Comparison of ENCODE assay signal across 1 cellular context in the genomic region with DNA sequence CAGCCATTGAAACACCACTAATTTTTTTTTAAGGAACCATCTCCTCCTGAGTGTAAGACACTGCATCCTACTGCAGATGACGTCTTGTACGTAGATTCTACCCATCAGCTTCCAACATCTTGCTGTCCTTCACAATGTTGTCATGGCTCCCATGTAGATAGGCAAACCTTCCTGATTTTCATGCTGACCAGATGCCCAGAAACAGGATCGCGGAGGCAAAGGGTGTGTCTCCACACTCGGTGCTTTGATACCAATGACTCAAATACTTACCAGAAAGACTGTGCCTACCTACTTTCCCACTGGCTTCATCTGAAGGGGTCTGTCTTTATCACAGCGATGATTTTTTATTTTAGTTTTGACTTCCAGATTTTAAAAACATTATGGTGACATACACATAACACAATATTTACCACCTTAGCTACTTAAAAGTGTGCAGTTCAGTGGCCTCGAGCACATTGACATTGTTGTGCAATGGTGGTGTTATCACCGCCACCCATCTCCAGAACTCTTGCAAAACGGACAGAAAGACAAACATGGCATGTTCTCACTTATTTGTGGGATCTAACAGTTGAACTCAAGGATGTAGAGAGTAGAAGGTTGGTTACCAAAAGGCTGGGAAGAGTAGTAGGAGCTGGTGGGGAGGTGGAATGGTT.
A peak's percentile ranks its signal among the peaks of the same experiment; 100 is the strongest.
TF ChIP-seq lines count a peak whose summit lies in the region.

No MANE protein-coding gene starts in this region.

TF ChIP-seq in HepG2, 621 proteins besides CTCF, POLR2A, EP300 and RAD21 (continued from another document and continues in another):
- no peak for TF ChIP-seq ARHGAP35 (CRISPR knock-in tag; IDR thresholded peaks at IDR 0.05; ENCODE audit: borderline replicate concordance)
- TF ChIP-seq, protein P1, sequence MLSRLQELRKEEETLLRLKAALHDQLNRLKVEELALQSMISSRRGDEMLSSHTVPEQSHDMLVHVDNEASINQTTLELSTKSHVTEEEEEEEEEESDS (CRISPR knock-in tag; IDR thresholded peaks at IDR 0.05; ENCODE audit: borderline replicate concordance) = peak; percentile 22; the same call in 1 of the 2 replicates
- TF ChIP-seq, protein P2, sequence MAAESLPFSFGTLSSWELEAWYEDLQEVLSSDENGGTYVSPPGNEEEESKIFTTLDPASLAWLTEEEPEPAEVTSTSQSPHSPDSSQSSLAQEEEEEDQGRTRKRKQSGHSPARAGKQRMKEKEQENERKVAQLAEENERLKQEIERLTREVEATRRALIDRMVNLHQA (CRISPR knock-in tag; IDR thresholded peaks at IDR 0.05) = no peak
- TF ChIP-seq, protein P3, sequence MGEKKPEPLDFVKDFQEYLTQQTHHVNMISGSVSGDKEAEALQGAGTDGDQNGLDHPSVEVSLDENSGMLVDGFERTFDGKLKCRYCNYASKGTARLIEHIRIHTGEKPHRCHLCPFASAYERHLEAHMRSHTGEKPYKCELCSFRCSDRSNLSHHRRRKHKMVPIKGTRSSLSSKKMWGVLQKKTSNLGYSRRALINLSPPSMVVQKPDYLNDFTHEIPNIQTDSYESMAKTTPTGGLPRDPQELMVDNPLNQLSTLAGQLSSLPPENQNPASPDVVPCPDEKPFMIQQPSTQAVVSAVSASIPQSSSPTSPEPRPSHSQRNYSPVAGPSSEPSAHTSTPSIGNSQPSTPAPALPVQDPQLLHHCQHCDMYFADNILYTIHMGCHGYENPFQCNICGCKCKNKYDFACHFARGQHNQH (CRISPR knock-in tag; IDR thresholded peaks at IDR 0.05) = peak; percentile 97
- peak; percentile 87 for TF ChIP-seq TOE1 (CRISPR knock-in tag; IDR thresholded peaks at IDR 0.05)
- peak; percentile 72; the same call in 1 of the 2 replicates for TF ChIP-seq NR2C2 (CRISPR knock-in tag; IDR thresholded peaks at IDR 0.05; ENCODE audit: borderline replicate concordance)
- TF ChIP-seq KMT2B (CRISPR knock-in tag; IDR thresholded peaks at IDR 0.05) = peak; percentile 77
- TF ChIP-seq RFX5 (IDR thresholded peaks at IDR 0.05; ENCODE audit: low read depth, low read length) = no peak
- peak; percentile 90; the same call in 1 of the 2 replicates for TF ChIP-seq TP53 (CRISPR knock-in tag; conservative IDR thresholded peaks at IDR 0.05)
- TF ChIP-seq ASH2L (IDR thresholded peaks at IDR 0.05; ENCODE audit: insufficient read length, low read depth, low read length) = peak; percentile 54
- no peak for TF ChIP-seq NFRKB (IDR thresholded peaks at IDR 0.05)
- TF ChIP-seq CHD4 (IDR thresholded peaks at IDR 0.05; ENCODE audit: borderline replicate concordance, low read length) = no peak
- TF ChIP-seq CBX2 (IDR thresholded peaks at IDR 0.05; ENCODE audit: low read depth, low read length) = no peak
- no peak for TF ChIP-seq CBX2 (CRISPR knock-in tag; IDR thresholded peaks at IDR 0.05; ENCODE audit: low read depth)
- no peak for TF ChIP-seq MBNL3 (CRISPR knock-in tag; conservative IDR thresholded peaks at IDR 0.05)
- TF ChIP-seq FOXK1 (CRISPR knock-in tag; IDR thresholded peaks at IDR 0.05; ENCODE audit: borderline replicate concordance, low read depth) = peak; percentile 98
- TF ChIP-seq FOXA1 (IDR thresholded peaks at IDR 0.05) = no peak
- peak; percentile 99 for TF ChIP-seq FOXA1 (CRISPR knock-in tag; IDR thresholded peaks at IDR 0.05)
- TF ChIP-seq TEAD3 (CRISPR knock-in tag; optimal IDR thresholded peaks at IDR 0.05; ENCODE audit: borderline replicate concordance) = peak; percentile 83
- peak; percentile 84 for TF ChIP-seq TBX3 (IDR thresholded peaks at IDR 0.05; ENCODE audit: borderline replicate concordance)
- peak; percentile 91; the same call in 1 of the 2 replicates for TF ChIP-seq ZNF557 (CRISPR knock-in tag; IDR thresholded peaks at IDR 0.05)
- TF ChIP-seq HNRNPUL1 (IDR thresholded peaks at IDR 0.05; ENCODE audit: low read depth, low read length) = no peak
- TF ChIP-seq TAF15 (IDR thresholded peaks at IDR 0.05; ENCODE audit: low read depth, low read length, poor library complexity, severe bottlenecking) = no peak
- TF ChIP-seq, protein P4, sequence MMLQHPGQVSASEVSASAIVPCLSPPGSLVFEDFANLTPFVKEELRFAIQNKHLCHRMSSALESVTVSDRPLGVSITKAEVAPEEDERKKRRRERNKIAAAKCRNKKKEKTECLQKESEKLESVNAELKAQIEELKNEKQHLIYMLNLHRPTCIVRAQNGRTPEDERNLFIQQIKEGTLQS (CRISPR knock-in tag; IDR thresholded peaks at IDR 0.05) = peak; percentile 75; the same call in 1 of the 2 replicates
- peak; percentile 96 for TF ChIP-seq ZNF317 (CRISPR knock-in tag; IDR thresholded peaks at IDR 0.05)
- no peak for TF ChIP-seq SRF (IDR thresholded peaks at IDR 0.05; ENCODE audit: low read depth, low read length)
- TF ChIP-seq, protein P5, sequence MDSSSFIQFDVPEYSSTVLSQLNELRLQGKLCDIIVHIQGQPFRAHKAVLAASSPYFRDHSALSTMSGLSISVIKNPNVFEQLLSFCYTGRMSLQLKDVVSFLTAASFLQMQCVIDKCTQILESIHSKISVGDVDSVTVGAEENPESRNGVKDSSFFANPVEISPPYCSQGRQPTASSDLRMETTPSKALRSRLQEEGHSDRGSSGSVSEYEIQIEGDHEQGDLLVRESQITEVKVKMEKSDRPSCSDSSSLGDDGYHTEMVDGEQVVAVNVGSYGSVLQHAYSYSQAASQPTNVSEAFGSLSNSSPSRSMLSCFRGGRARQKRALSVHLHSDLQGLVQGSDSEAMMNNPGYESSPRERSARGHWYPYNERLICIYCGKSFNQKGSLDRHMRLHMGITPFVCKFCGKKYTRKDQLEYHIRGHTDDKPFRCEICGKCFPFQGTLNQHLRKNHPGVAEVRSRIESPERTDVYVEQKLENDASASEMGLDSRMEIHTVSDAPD (CRISPR knock-in tag; IDR thresholded peaks at IDR 0.05) = peak; percentile 97
- TF ChIP-seq, protein P6, sequence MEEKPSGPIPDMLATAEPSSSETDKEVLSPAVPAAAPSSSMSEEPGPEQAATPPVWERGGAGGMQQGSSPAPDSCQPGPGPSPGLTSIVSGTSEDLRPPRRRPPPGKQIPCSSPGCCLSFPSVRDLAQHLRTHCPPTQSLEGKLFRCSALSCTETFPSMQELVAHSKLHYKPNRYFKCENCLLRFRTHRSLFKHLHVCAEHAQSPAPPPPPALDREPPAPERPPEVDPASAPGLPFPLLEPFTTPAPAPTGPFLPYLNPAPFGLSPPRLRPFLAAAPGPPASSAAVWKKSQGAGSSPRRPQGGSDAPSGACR (CRISPR knock-in tag; IDR thresholded peaks at IDR 0.05) = peak; percentile 96
- no peak for TF ChIP-seq SMARCE1 (IDR thresholded peaks at IDR 0.05; ENCODE audit: borderline replicate concordance)
- TF ChIP-seq, protein P7, sequence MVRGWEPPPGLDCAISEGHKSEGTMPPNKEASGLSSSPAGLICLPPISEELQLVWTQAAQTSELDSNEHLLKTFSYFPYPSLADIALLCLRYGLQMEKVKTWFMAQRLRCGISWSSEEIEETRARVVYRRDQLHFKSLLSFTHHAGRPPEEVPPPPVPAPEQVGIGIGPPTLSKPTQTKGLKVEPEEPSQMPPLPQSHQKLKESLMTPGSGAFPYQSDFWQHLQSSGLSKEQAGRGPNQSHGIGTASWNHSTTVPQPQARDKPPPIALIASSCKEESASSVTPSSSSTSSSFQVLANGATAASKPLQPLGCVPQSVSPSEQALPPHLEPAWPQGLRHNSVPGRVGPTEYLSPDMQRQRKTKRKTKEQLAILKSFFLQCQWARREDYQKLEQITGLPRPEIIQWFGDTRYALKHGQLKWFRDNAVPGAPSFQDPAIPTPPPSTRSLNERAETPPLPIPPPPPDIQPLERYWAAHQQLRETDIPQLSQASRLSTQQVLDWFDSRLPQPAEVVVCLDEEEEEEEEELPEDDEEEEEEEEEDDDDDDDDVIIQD (CRISPR knock-in tag; IDR thresholded peaks at IDR 0.05; ENCODE audit: low read depth) = peak; percentile 92; the same call in 1 of the 2 replicates
- 0 out of 2 replicates have a peak, but pooled peaks have one; percentile 62 for TF ChIP-seq ZMAT3 (CRISPR knock-in tag; conservative IDR thresholded peaks at IDR 0.05)
- 0 out of 2 replicates have a peak, but pooled peaks have one; percentile 60 for TF ChIP-seq NFATC3 (CRISPR knock-in tag; IDR thresholded peaks at IDR 0.05)
- no peak for TF ChIP-seq CREB1 (IDR thresholded peaks at IDR 0.05)
- peak; percentile 86 for TF ChIP-seq CREB1 (CRISPR knock-in tag; IDR thresholded peaks at IDR 0.05)
- TF ChIP-seq ZNF605 (CRISPR knock-in tag; IDR thresholded peaks at IDR 0.05) = peak; percentile 30; the same call in 1 of the 2 replicates
- TF ChIP-seq ZNF660 (CRISPR knock-in tag; IDR thresholded peaks at IDR 0.05; ENCODE audit: borderline replicate concordance, low read depth) = no peak
- no peak for TF ChIP-seq AGO2 (optimal IDR thresholded peaks at IDR 0.05; ENCODE audit: low read depth, low read length)
- no peak for TF ChIP-seq RBM22 (optimal IDR thresholded peaks at IDR 0.05; ENCODE audit: low read length)
- peak; percentile 84 for TF ChIP-seq SIX4 (CRISPR knock-in tag; IDR thresholded peaks at IDR 0.05)
- TF ChIP-seq, protein P8, sequence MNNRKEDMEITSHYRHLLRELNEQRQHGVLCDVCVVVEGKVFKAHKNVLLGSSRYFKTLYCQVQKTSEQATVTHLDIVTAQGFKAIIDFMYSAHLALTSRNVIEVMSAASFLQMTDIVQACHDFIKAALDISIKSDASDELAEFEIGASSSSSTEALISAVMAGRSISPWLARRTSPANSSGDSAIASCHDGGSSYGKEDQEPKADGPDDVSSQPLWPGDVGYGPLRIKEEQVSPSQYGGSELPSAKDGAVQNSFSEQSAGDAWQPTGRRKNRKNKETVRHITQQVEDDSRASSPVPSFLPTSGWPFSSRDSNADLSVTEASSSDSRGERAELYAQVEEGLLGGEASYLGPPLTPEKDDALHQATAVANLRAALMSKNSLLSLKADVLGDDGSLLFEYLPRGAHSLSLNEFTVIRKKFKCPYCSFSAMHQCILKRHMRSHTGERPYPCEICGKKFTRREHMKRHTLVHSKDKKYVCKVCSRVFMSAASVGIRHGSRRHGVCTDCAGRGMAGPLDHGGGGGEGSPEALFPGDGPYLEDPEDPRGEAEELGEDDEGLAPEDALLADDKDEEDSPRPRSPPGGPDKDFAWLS (CRISPR knock-in tag; IDR thresholded peaks at IDR 0.05; ENCODE audit: borderline replicate concordance) = no peak
- TF ChIP-seq ZNF17 (CRISPR knock-in tag; IDR thresholded peaks at IDR 0.05) = no peak
- no peak for TF ChIP-seq MAFG (CRISPR knock-in tag; IDR thresholded peaks at IDR 0.05)
- no peak for TF ChIP-seq NFE2L1 (CRISPR knock-in tag; IDR thresholded peaks at IDR 0.05; ENCODE audit: borderline replicate concordance)
- TF ChIP-seq, protein P9, sequence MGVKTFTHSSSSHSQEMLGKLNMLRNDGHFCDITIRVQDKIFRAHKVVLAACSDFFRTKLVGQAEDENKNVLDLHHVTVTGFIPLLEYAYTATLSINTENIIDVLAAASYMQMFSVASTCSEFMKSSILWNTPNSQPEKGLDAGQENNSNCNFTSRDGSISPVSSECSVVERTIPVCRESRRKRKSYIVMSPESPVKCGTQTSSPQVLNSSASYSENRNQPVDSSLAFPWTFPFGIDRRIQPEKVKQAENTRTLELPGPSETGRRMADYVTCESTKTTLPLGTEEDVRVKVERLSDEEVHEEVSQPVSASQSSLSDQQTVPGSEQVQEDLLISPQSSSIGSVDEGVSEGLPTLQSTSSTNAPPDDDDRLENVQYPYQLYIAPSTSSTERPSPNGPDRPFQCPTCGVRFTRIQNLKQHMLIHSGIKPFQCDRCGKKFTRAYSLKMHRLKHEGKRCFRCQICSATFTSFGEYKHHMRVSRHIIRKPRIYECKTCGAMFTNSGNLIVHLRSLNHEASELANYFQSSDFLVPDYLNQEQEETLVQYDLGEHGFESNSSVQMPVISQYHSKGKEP (CRISPR knock-in tag; IDR thresholded peaks at IDR 0.05) = peak; percentile 90; the same call in 1 of the 2 replicates
- no peak for TF ChIP-seq TEAD2 (CRISPR knock-in tag; IDR thresholded peaks at IDR 0.05)
- TF ChIP-seq PHF5A (CRISPR knock-in tag; IDR thresholded peaks at IDR 0.05; ENCODE audit: low read depth, unreplicated experiment) = peak; percentile 95
- TF ChIP-seq, protein P10, sequence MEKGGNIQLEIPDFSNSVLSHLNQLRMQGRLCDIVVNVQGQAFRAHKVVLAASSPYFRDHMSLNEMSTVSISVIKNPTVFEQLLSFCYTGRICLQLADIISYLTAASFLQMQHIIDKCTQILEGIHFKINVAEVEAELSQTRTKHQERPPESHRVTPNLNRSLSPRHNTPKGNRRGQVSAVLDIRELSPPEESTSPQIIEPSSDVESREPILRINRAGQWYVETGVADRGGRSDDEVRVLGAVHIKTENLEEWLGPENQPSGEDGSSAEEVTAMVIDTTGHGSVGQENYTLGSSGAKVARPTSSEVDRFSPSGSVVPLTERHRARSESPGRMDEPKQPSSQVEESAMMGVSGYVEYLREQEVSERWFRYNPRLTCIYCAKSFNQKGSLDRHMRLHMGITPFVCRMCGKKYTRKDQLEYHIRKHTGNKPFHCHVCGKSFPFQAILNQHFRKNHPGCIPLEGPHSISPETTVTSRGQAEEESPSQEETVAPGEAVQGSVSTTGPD (CRISPR knock-in tag; IDR thresholded peaks at IDR 0.05) = no peak
- peak; percentile 99 for TF ChIP-seq CBX5 (CRISPR knock-in tag; IDR thresholded peaks at IDR 0.05; ENCODE audit: borderline replicate concordance)
- TF ChIP-seq, protein P11, sequence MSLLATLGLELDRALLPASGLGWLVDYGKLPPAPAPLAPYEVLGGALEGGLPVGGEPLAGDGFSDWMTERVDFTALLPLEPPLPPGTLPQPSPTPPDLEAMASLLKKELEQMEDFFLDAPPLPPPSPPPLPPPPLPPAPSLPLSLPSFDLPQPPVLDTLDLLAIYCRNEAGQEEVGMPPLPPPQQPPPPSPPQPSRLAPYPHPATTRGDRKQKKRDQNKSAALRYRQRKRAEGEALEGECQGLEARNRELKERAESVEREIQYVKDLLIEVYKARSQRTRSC (CRISPR knock-in tag; IDR thresholded peaks at IDR 0.05; ENCODE audit: low read depth) = no peak
- no peak for TF ChIP-seq ZNF234 (CRISPR knock-in tag; conservative IDR thresholded peaks at IDR 0.05)
- TF ChIP-seq RARA (CRISPR knock-in tag; IDR thresholded peaks at IDR 0.05) = peak; percentile 98
- TF ChIP-seq FOXC1 (CRISPR knock-in tag; IDR thresholded peaks at IDR 0.05; ENCODE audit: borderline replicate concordance) = 0 out of 2 replicates have a peak, but pooled peaks have one; percentile 47
- TF ChIP-seq, protein P12, sequence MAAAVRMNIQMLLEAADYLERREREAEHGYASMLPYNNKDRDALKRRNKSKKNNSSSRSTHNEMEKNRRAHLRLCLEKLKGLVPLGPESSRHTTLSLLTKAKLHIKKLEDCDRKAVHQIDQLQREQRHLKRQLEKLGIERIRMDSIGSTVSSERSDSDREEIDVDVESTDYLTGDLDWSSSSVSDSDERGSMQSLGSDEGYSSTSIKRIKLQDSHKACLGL (CRISPR knock-in tag; IDR thresholded peaks at IDR 0.05) = no peak
- TF ChIP-seq, protein P13, sequence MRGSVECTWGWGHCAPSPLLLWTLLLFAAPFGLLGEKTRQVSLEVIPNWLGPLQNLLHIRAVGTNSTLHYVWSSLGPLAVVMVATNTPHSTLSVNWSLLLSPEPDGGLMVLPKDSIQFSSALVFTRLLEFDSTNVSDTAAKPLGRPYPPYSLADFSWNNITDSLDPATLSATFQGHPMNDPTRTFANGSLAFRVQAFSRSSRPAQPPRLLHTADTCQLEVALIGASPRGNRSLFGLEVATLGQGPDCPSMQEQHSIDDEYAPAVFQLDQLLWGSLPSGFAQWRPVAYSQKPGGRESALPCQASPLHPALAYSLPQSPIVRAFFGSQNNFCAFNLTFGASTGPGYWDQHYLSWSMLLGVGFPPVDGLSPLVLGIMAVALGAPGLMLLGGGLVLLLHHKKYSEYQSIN (CRISPR knock-in tag; IDR thresholded peaks at IDR 0.05; ENCODE audit: borderline replicate concordance) = no peak
- no peak for TF ChIP-seq ZNF761 (CRISPR knock-in tag; conservative IDR thresholded peaks at IDR 0.05)
